Comparison of ENCODE assay signal across 1 cellular context in the genomic region with DNA sequence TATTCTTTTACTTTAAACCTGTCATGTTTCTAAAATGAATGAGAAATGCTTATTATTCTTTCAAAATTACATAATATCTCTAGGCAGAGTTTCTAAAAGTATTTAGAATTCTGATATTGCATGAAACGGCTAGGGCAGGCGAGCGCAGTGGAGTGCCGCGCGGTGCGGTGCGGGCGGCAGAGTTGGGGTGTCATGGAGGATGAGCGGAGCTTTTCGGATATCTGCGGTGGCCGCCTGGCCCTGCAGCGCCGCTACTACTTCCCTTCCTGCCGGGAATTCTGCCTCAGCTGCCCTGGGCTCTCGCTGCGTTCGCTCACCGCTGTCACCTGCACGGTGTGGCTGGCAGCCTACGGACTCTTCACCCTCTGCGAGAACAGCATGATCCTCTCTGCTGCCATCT.
TF ChIP-seq lines count a peak whose summit lies in the region.

No MANE protein-coding gene starts in this region.

TF ChIP-seq in K562, 482 proteins besides CTCF, POLR2A, EP300 and RAD21:
- TF ChIP-seq DDX20 (tag; IDR thresholded peaks at IDR 0.05; ENCODE audit: low read depth), result no peak
- 0 out of 2 replicates have a peak, but pooled peaks have one; percentile 24 for TF ChIP-seq POLR2AphosphoS5 (IDR thresholded peaks at IDR 0.05; ENCODE audit: control insufficient read depth, insufficient read depth, low read depth, low read length)
- TF ChIP-seq ZNF395 (CRISPR knock-in tag; IDR thresholded peaks at IDR 0.05), result no peak
- peak; percentile 41; the same call in 1 of the 2 replicates for TF ChIP-seq POLR2G (IDR thresholded peaks at IDR 0.05; ENCODE audit: low read depth, low read length)
- TF ChIP-seq RBFOX2 (IDR thresholded peaks at IDR 0.05; ENCODE audit: low read depth, low read length), result peak; percentile 50
